1 cellular context compared by ENCODE assay signal in the genomic region with DNA sequence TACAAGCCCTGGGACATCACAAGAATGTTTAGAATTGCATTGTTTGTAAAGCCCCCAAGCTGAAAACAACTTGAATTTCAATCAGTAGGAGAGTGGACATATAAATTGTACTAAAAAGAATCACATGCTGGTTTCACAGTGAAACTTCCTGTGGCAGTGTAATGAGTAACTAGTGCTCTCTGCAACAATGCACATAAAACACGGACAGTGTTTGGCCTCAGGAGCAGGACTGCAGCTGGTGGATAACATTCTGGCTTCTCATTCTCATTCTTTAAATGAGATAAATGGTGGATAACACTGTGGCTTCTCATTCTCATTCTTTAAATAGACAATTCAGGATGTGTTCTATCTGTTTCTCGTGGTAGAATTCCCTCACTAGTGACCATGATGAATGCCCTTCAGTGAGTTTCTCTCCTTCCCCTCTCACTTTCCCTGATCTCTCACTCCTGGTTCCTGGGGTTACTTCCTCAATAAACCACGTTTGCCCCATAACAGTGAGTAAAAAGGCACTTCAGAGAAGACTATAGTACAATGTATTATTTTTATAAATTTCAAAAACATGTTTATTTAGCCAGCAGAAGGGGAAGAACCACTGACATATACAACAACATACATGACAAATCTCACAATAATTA.
TF ChIP-seq lines count a peak whose summit lies in the region.

No MANE protein-coding gene starts in this region.

TF ChIP-seq in GM12878, 131 proteins besides CTCF, POLR2A, EP300 and RAD21:
- TF ChIP-seq RUNX3 (IDR thresholded peaks at IDR 0.05; ENCODE audit: low read length) (no peak), CREM (IDR thresholded peaks at IDR 0.05; ENCODE audit: low read depth) (no peak), BRCA1 (IDR thresholded peaks at IDR 0.05; ENCODE audit: low read depth, low read length) (no peak), NR2F1 (conservative IDR thresholded peaks at IDR 0.05) (no peak), ATF2 (IDR thresholded peaks at IDR 0.05; ENCODE audit: low read length) (no peak)
- TF ChIP-seq, protein P1, sequence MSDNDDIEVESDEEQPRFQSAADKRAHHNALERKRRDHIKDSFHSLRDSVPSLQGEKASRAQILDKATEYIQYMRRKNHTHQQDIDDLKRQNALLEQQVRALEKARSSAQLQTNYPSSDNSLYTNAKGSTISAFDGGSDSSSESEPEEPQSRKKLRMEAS (IDR thresholded peaks at IDR 0.05; ENCODE audit: low read depth, low read length): no peak
- TF ChIP-seq, protein P2, sequence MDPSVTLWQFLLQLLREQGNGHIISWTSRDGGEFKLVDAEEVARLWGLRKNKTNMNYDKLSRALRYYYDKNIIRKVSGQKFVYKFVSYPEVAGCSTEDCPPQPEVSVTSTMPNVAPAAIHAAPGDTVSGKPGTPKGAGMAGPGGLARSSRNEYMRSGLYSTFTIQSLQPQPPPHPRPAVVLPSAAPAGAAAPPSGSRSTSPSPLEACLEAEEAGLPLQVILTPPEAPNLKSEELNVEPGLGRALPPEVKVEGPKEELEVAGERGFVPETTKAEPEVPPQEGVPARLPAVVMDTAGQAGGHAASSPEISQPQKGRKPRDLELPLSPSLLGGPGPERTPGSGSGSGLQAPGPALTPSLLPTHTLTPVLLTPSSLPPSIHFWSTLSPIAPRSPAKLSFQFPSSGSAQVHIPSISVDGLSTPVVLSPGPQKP (IDR thresholded peaks at IDR 0.05; ENCODE audit: low read depth, low read length): no peak
